ENCODE assay signal across 21 cellular contexts in genomic region chr12:73274972-73275371, GRCh38.
"Had no signal": no experiment of that assay in that cellular context is flagged by ENCODE, and none has a peak within 500 bp of the region (broad histone marks: within the 10 kb centered on the region; RNA-seq: fewer than 3 reads in every experiment).

No MANE protein-coding gene starts in this region.

- H3K36me3 ChIP-seq: uterus had no signal

- ATAC-seq: activated CD8-positive, alpha-beta memory T cell treated with anti-CD3 and anti-CD28 coated beads, Interleukin-2, amount 10 ng/mL, durations not matched to agents 7 days and 5 days; activated CD8-positive, alpha-beta T cell treated with anti-CD3 and anti-CD28 coated beads for 36 hours; body of pancreas; foreskin keratinocyte; sciatic nerve; stimulated activated naive B cell treated with anti-CD40 and anti-IgM and Interleukin-4, amounts not matched to agents 10 μg/mL and 1 μg/mL and 100 μg/mL, for 72 hours had no signal

- H3K4me1 ChIP-seq: body of pancreas, foreskin keratinocyte, uterus had no signal

- FAIRE-seq: endometrium, small intestine had no signal

- H3K27me3 ChIP-seq: body of pancreas, foreskin keratinocyte, uterus had no signal

- H3K27ac ChIP-seq: body of pancreas, foreskin keratinocyte, uterus, VCaP had no signal

- DNase-seq: activated CD4-positive, alpha-beta T cell treated with anti-CD3 and anti-CD28 coated beads, Interleukin-2, amount 10 ng/mL, durations not matched to agents 7 days and 5 days; activated CD4-positive, CD25-positive, alpha-beta regulatory T cell treated with anti-CD3 and anti-CD28 coated beads, Interleukin-2, amount 50 U/mL, for 72 hours; activated CD8-positive, alpha-beta memory T cell treated with anti-CD3 and anti-CD28 coated beads, Interleukin-2, amount 10 ng/mL, durations not matched to agents 7 days and 5 days; activated CD8-positive, alpha-beta T cell treated with anti-CD3 and anti-CD28 coated beads for 36 hours; activated effector memory CD4-positive, alpha-beta T cell treated with anti-CD3 and anti-CD28 coated beads, Interleukin-2, amount 50 U/mL, for 16 hours; activated naive CD4-positive, alpha-beta T cell treated with anti-CD3 and anti-CD28 coated beads, Interleukin-2, amount 10 ng/mL, durations not matched to agents 7 days and 5 days; activated T-cell treated with anti-CD3 and anti-CD28 coated beads for 4 hours; body of pancreas; effector CD4-positive, alpha-beta T cell; foreskin keratinocyte; naive B cell; occipital lobe; small intestine; stimulated activated CD4-positive, alpha-beta T cell treated with anti-CD3 and anti-CD28 coated beads, Interleukin-15, amount 100 ng/mL, for 24 hours; stimulated activated CD8-positive, alpha-beta memory T cell treated with anti-CD3 and anti-CD28 coated beads, Interleukin-4, amount 100 ng/mL, for 48 hours; stimulated activated naive B cell treated with anti-CD40 and anti-IgM and Interleukin-4, amounts not matched to agents 10 μg/mL and 1 μg/mL and 100 μg/mL, for 72 hours; trophoblast cell; uterus had no signal

- H3K9me3 ChIP-seq: body of pancreas, uterus had no signal

- H3K4me3 ChIP-seq: body of pancreas, uterus had no signal
